1 cellular context compared by ENCODE assay signal in the genomic region with DNA sequence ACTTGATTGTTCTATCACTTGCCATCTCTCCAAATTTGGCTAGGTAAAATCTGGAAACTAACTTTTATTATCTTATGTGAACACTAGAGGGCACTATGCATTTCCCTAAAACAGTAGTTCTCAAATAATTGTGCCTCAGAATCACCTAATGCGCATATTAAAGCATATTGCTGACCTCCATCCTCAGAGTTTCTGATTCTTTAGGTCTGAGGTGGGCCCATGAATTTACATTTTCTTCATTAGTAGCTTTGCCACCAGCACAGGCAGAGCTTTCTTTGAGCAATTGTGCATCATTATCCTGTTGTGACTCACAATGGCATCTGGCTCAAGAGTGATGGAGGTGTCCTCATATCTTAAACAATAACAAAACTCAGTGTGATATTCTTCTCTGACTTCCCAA.
TF ChIP-seq lines count a peak whose summit lies in the region.

No MANE protein-coding gene starts in this region.

TF ChIP-seq in GM23338, 12 proteins besides CTCF, POLR2A, EP300 and RAD21:
- TF ChIP-seq ZNF462 (CRISPR knock-in tag; IDR thresholded peaks at IDR 0.05) (no peak), CREB1 (CRISPR knock-in tag; IDR thresholded peaks at IDR 0.05; ENCODE audit: low read depth) (no peak), ZNF114 (CRISPR knock-in tag; IDR thresholded peaks at IDR 0.05) (no peak), EZH2 (IDR thresholded peaks at IDR 0.05; ENCODE audit: low read depth, unreplicated experiment) (no peak), ZNF331 (CRISPR knock-in tag; IDR thresholded peaks at IDR 0.05; ENCODE audit: low read depth) (no peak), STAT1 (IDR thresholded peaks at IDR 0.05; ENCODE audit: unreplicated experiment) (no peak), EZH2phosphoT487 (IDR thresholded peaks at IDR 0.05; ENCODE audit: unreplicated experiment) (no peak)
- TF ChIP-seq, protein P1, sequence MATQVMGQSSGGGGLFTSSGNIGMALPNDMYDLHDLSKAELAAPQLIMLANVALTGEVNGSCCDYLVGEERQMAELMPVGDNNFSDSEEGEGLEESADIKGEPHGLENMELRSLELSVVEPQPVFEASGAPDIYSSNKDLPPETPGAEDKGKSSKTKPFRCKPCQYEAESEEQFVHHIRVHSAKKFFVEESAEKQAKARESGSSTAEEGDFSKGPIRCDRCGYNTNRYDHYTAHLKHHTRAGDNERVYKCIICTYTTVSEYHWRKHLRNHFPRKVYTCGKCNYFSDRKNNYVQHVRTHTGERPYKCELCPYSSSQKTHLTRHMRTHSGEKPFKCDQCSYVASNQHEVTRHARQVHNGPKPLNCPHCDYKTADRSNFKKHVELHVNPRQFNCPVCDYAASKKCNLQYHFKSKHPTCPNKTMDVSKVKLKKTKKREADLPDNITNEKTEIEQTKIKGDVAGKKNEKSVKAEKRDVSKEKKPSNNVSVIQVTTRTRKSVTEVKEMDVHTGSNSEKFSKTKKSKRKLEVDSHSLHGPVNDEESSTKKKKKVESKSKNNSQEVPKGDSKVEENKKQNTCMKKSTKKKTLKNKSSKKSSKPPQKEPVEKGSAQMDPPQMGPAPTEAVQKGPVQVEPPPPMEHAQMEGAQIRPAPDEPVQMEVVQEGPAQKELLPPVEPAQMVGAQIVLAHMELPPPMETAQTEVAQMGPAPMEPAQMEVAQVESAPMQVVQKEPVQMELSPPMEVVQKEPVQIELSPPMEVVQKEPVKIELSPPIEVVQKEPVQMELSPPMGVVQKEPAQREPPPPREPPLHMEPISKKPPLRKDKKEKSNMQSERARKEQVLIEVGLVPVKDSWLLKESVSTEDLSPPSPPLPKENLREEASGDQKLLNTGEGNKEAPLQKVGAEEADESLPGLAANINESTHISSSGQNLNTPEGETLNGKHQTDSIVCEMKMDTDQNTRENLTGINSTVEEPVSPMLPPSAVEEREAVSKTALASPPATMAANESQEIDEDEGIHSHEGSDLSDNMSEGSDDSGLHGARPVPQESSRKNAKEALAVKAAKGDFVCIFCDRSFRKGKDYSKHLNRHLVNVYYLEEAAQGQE (IDR thresholded peaks at IDR 0.05; ENCODE audit: unreplicated experiment) = no peak
